Comparison of ENCODE assay signal across 23 cellular contexts in the genomic region with DNA sequence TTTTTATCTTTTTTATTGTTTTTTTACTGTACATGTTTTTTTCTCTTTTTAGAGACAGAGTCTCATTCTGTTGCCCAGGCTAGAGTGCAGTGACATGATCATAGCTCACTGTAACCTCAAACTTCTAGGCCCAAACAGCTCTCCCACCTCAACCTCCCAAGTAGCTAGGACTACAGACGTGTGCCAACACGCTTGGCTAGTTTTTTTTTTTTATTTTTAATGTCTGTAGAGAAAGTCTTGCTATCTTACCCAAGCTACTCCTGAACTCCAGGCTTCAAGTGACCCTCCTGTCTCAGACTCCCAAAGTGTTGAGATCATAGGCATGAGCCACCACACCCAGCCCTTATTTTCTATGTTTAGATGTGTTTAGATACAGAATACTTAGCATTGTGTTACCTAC. TPM values are rescaled to one million over a fixed set of nuclear protein-coding genes. Genes with fewer than 3 reads are reported as not detected.
DNase-seq lines count a peak whose midpoint lies in the region; ATAC-seq, FAIRE-seq and TF ChIP-seq lines count a peak whose summit lies in the region.
"Had no signal": no experiment of that assay in that cellular context is flagged by ENCODE, and none has a peak within 500 bp of the region (broad histone marks: within the 10 kb centered on the region; RNA-seq: fewer than 3 reads in every experiment).

No MANE protein-coding gene starts in this region.

- H2AFZ ChIP-seq in osteoblast (ENCODE audit: low read length), result no peak overlapping the region
- H2AFZ ChIP-seq: parathyroid adenoma had no signal

- H3K36me3 ChIP-seq in osteoblast (ENCODE audit: insufficient read depth, low read length), result peaks cover 33% of the 10 kb centered on the region
- H3K36me3 ChIP-seq: thyroid gland had no signal

- no peaks in the 10 kb centered on the region for H3K27me3 ChIP-seq in osteoblast (ENCODE audit: insufficient read depth, low read length)
- H3K27me3 ChIP-seq: brain microvascular endothelial cell, SJCRH30, thyroid gland had no signal

- peaks cover 57% of the 10 kb centered on the region for H3K4me1 Mint-ChIP-seq in activated naive CD4-positive, alpha-beta T cell treated with anti-CD3 and anti-CD28 coated beads for 36 hours (ENCODE audit: low read depth)
- peaks cover 21% of the 10 kb centered on the region for H3K4me1 Mint-ChIP-seq in activated naive CD4-positive, alpha-beta T cell treated with anti-CD3 and anti-CD28 coated beads, Interleukin-2, amount 10 ng/mL, durations not matched to agents 7 days and 5 days
- H3K4me1 Mint-ChIP-seq in chondrocyte (ENCODE audit: low read depth), result peaks cover 45% of the 10 kb centered on the region
- no peaks in the 10 kb centered on the region for H3K4me1 Mint-ChIP-seq in endothelial cell (ENCODE audit: unreplicated experiment)

- peak overlapping the region; percentile 63 for H3K27ac Mint-ChIP-seq in activated naive CD4-positive, alpha-beta T cell treated with anti-CD3 and anti-CD28 coated beads for 36 hours
- H3K27ac Mint-ChIP-seq in activated naive CD4-positive, alpha-beta T cell treated with anti-CD3 and anti-CD28 coated beads, Interleukin-2, amount 10 ng/mL, durations not matched to agents 7 days and 5 days, result no peak overlapping the region
- H3K27ac Mint-ChIP-seq in chondrocyte (ENCODE audit: unreplicated experiment) (peak overlapping the region; percentile 49), endothelial cell (ENCODE audit: unreplicated experiment) (no peak overlapping the region)
- H3K27ac Mint-ChIP-seq: activated CD4-positive, alpha-beta memory T cell treated with anti-CD3 and anti-CD28 coated beads, Interleukin-2, amount 10 ng/mL, durations not matched to agents 7 days and 5 days; nephron; stimulated activated memory B cell treated with anti-CD40 and anti-IgM and Interleukin-4, amounts not matched to agents 10 μg/mL and 1 μg/mL and 100 μg/mL, for 72 hours had no signal

- no peaks in the 10 kb centered on the region for H3K9me3 Mint-ChIP-seq in activated naive CD4-positive, alpha-beta T cell treated with anti-CD3 and anti-CD28 coated beads for 36 hours
- no peaks in the 10 kb centered on the region for H3K9me3 Mint-ChIP-seq in activated naive CD4-positive, alpha-beta T cell treated with anti-CD3 and anti-CD28 coated beads, Interleukin-2, amount 10 ng/mL, durations not matched to agents 7 days and 5 days
- no peaks in the 10 kb centered on the region for H3K9me3 Mint-ChIP-seq in chondrocyte (ENCODE audit: low read depth)
- no peaks in the 10 kb centered on the region for H3K9me3 Mint-ChIP-seq in endothelial cell (ENCODE audit: unreplicated experiment)
- H3K9me3 Mint-ChIP-seq: activated CD4-positive, alpha-beta memory T cell treated with anti-CD3 and anti-CD28 coated beads, Interleukin-2, amount 10 ng/mL, durations not matched to agents 7 days and 5 days; nephron; stimulated activated memory B cell treated with anti-CD40 and anti-IgM and Interleukin-4, amounts not matched to agents 10 μg/mL and 1 μg/mL and 100 μg/mL, for 72 hours had no signal

- no peaks in the 10 kb centered on the region for H3K27me3 Mint-ChIP-seq in activated naive CD4-positive, alpha-beta T cell treated with anti-CD3 and anti-CD28 coated beads for 36 hours (ENCODE audit: low read depth)
- H3K27me3 Mint-ChIP-seq in activated naive CD4-positive, alpha-beta T cell treated with anti-CD3 and anti-CD28 coated beads, Interleukin-2, amount 10 ng/mL, durations not matched to agents 7 days and 5 days, result no peaks in the 10 kb centered on the region
- H3K27me3 Mint-ChIP-seq in chondrocyte (ENCODE audit: low read depth), result no peaks in the 10 kb centered on the region
- H3K27me3 Mint-ChIP-seq in endothelial cell (ENCODE audit: unreplicated experiment), result no peaks in the 10 kb centered on the region
- H3K27me3 Mint-ChIP-seq: activated CD4-positive, alpha-beta memory T cell treated with anti-CD3 and anti-CD28 coated beads, Interleukin-2, amount 10 ng/mL, durations not matched to agents 7 days and 5 days; stimulated activated memory B cell treated with anti-CD40 and anti-IgM and Interleukin-4, amounts not matched to agents 10 μg/mL and 1 μg/mL and 100 μg/mL, for 72 hours had no signal

- H3K79me2 ChIP-seq in osteoblast (ENCODE audit: insufficient read depth, low read length), result peaks cover 93% of the 10 kb centered on the region

- H3K4me2 ChIP-seq in osteoblast (ENCODE audit: insufficient read depth, low read length), result no peak overlapping the region
- H3K4me2 ChIP-seq: KMS-11 had no signal

- CTCF ChIA-PET in activated naive CD4-positive, alpha-beta T cell treated with anti-CD3 and anti-CD28 coated beads for 36 hours (lab: Charles Lee), result no interaction called here
- CTCF ChIA-PET in activated naive CD4-positive, alpha-beta T cell treated with anti-CD3 and anti-CD28 coated beads, Interleukin-2, amount 10 ng/mL, durations not matched to agents 7 days and 5 days (lab: Charles Lee), result no interaction called here

- ATAC-seq in HG03025 (IDR thresholded peaks at IDR 0.05; ENCODE audit: low FRiP score, unreplicated experiment), result no peak
- ATAC-seq: stimulated activated memory B cell treated with anti-CD40 and anti-IgM and Interleukin-4, amounts not matched to agents 10 μg/mL and 1 μg/mL and 100 μg/mL, for 72 hours had no signal

- no peak for TF ChIP-seq POLR2A in H54 (IDR thresholded peaks at IDR 0.05; ENCODE audit: low read depth, low read length)

- no peak for TF ChIP-seq CTCF in chondrocyte (IDR thresholded peaks at IDR 0.05)
- TF ChIP-seq CTCF in osteoblast (IDR thresholded peaks at IDR 0.05; ENCODE audit: extremely low read depth, low read depth, low read length), result no peak
- TF ChIP-seq CTCF in endothelial cell (IDR thresholded peaks at IDR 0.05; ENCODE audit: unreplicated experiment), result no peak

- H3K4me1 ChIP-seq in osteoblast (ENCODE audit: insufficient read depth, low read length), result no peaks in the 10 kb centered on the region
- H3K4me1 ChIP-seq: SJCRH30 had no signal

- no peaks in the 10 kb centered on the region for H3K9me3 ChIP-seq in osteoblast (ENCODE audit: low read depth, low read length)
- H3K9me3 ChIP-seq: SJCRH30, thyroid gland had no signal

- intact Hi-C loops in activated naive CD4-positive, alpha-beta T cell treated with anti-CD3 and anti-CD28 coated beads for 36 hours (cut with micrococcal nuclease), result no loop called here

- H3K36me3 Mint-ChIP-seq in activated naive CD4-positive, alpha-beta T cell treated with anti-CD3 and anti-CD28 coated beads for 36 hours (ENCODE audit: low read depth), result peaks cover 26% of the 10 kb centered on the region
- peaks cover 38% of the 10 kb centered on the region for H3K36me3 Mint-ChIP-seq in activated naive CD4-positive, alpha-beta T cell treated with anti-CD3 and anti-CD28 coated beads, Interleukin-2, amount 10 ng/mL, durations not matched to agents 7 days and 5 days
- peaks cover 13% of the 10 kb centered on the region for H3K36me3 Mint-ChIP-seq in chondrocyte (ENCODE audit: low read depth)
- H3K36me3 Mint-ChIP-seq in endothelial cell (ENCODE audit: low read depth, unreplicated experiment), result peaks cover 3% of the 10 kb centered on the region

- H3K4me3 ChIP-seq in osteoblast (ENCODE audit: insufficient read depth, low read length), result no peak overlapping the region
- H3K4me3 ChIP-seq: lung, SJCRH30, thyroid gland had no signal

- H3K4me3 Mint-ChIP-seq in activated naive CD4-positive, alpha-beta T cell treated with anti-CD3 and anti-CD28 coated beads for 36 hours, result no peak overlapping the region
- no peak overlapping the region for H3K4me3 Mint-ChIP-seq in activated naive CD4-positive, alpha-beta T cell treated with anti-CD3 and anti-CD28 coated beads, Interleukin-2, amount 10 ng/mL, durations not matched to agents 7 days and 5 days
- no peak overlapping the region for H3K4me3 Mint-ChIP-seq in chondrocyte (ENCODE audit: unreplicated experiment)
- H3K4me3 Mint-ChIP-seq in endothelial cell (ENCODE audit: unreplicated experiment), result no peak overlapping the region
- H3K4me3 Mint-ChIP-seq: activated CD4-positive, alpha-beta memory T cell treated with anti-CD3 and anti-CD28 coated beads, Interleukin-2, amount 10 ng/mL, durations not matched to agents 7 days and 5 days; nephron; stimulated activated memory B cell treated with anti-CD40 and anti-IgM and Interleukin-4, amounts not matched to agents 10 μg/mL and 1 μg/mL and 100 μg/mL, for 72 hours had no signal

- no peak for DNase-seq in activated naive CD4-positive, alpha-beta T cell treated with anti-CD3 and anti-CD28 coated beads for 36 hours
- no peak for DNase-seq in activated naive CD4-positive, alpha-beta T cell treated with anti-CD3 and anti-CD28 coated beads, Interleukin-2, amount 10 ng/mL, durations not matched to agents 7 days and 5 days
- DNase-seq in H54 (ENCODE audit: insufficient read length, low spot score), result no peak
- no peak for DNase-seq in chondrocyte (ENCODE audit: low spot score)
- DNase-seq in osteoblast (ENCODE audit: insufficient read length, low spot score, missing footprints), result peak; percentile 27
- DNase-seq in endothelial cell (ENCODE audit: low spot score), result no peak
- DNase-seq in HK-2 (ENCODE audit: unreplicated experiment), result no peak
- DNase-seq: activated CD4-positive, alpha-beta memory T cell treated with anti-CD3 and anti-CD28 coated beads, Interleukin-2, amount 10 ng/mL, durations not matched to agents 7 days and 5 days; activated T-cell treated with anti-CD3 and anti-CD28 coated beads, Interleukin-2, amount 50 U/mL, for 48 hours; brain microvascular endothelial cell; DMS53; GF-D8; NCI-H1694 treated with DMSO at 0.1 percent for 48 hours; NCI-H345; SJCRH30; thyroid gland had no signal

- peak; percentile 36 for FAIRE-seq in H54 (lab: Jason Lieb, UNC)
- FAIRE-seq: H1 had no signal

- H3K27ac ChIP-seq in osteoblast (ENCODE audit: low read depth, low read length), result no peak overlapping the region
- H3K27ac ChIP-seq: brain microvascular endothelial cell, KMS-11, parathyroid adenoma, SJCRH30, thyroid gland had no signal

- H4K20me1 ChIP-seq in osteoblast (ENCODE audit: insufficient read depth, low read length), result peaks cover 28% of the 10 kb centered on the region

RNA-seq across cellular contexts. Expression of gene KMT2E, which starts 46.4 kb away (rescaled TPM):
- total RNA-seq in activated naive CD4-positive, alpha-beta T cell treated with anti-CD3 and anti-CD28 coated beads for 36 hours, result 10 to 100 TPM; 63.3 to 63.4 TPM
- total RNA-seq in chondrocyte (59.6 to 63.1 TPM (median 59.9 TPM) in 3 replicates), osteoblast (108 and 124 TPM in 2 replicates), endothelial cell (ENCODE audit: unreplicated experiment) (71.0 TPM)

Comparison
In these comparisons a context has a peak if more than half of its experiments do, and no peak if none do; other contexts are left out.
1. H3K27ac Mint-ChIP-seq: peak in activated naive CD4-positive, alpha-beta T cell treated with anti-CD3 and anti-CD28 coated beads for 36 hours (single experiment) and chondrocyte (single experiment); none in activated naive CD4-positive, alpha-beta T cell treated with anti-CD3 and anti-CD28 coated beads, Interleukin-2, amount 10 ng/mL, durations not matched to agents 7 days and 5 days (single experiment) and endothelial cell (single experiment).